Comparison of ENCODE assay signal across 8 cellular contexts in genomic region chr1:227766015-227766634, GRCh38. TPM values are rescaled to one million over a fixed set of nuclear protein-coding genes. Genes with fewer than 3 reads are reported as not detected.
DNase-seq lines count a peak whose midpoint lies in the region; ATAC-seq and TF ChIP-seq lines count a peak whose summit lies in the region.

No MANE protein-coding gene starts in this region.

- 35 to 70% methylated on average over 10 to 17 of the region's 17 CpGs for WGBS in body of pancreas, 2 donors

- H4K20me1 ChIP-seq in MM.1S (ENCODE audit: insufficient read depth, low read length), result no peaks in the 10 kb centered on the region

- DNase-seq in DMS79 (lab: John Stamatoyannopoulos, UW) (peak; percentile 90), M059J (ENCODE audit: low read depth) (peak; percentile 91), UCSD-AML1 (lab: John Stamatoyannopoulos, UW; ENCODE audit: unreplicated experiment) (peak; percentile 47), body of pancreas (peak; percentile 21 to 72 (median 64)), RKO (ENCODE audit: low spot score) (no peak), MM.1S (no peak)
- peak; percentile 62 for DNase-seq in stimulated activated CD8-positive, alpha-beta memory T cell treated with anti-CD3 and anti-CD28 coated beads, Interleukin-12 subunit alpha, Interleukin-12 subunit beta, amount 100 ng/mL, for 4 hours (ENCODE audit: low read depth)

- H3K4me1 ChIP-seq in body of pancreas, result peaks cover 20% of the 10 kb centered on the region
- peaks cover 21% of the 10 kb centered on the region for H3K4me1 ChIP-seq in MM.1S (ENCODE audit: low read length)

- H3F3A ChIP-seq in MM.1S (ENCODE audit: insufficient read depth, low read length), result peaks cover 14% of the 10 kb centered on the region

- no peak overlapping the region for H3K4me3 ChIP-seq in body of pancreas
- H3K4me3 ChIP-seq in MM.1S (ENCODE audit: low read length), result no peak overlapping the region

- peak in 1 of 3 donors; percentile 31 for TF ChIP-seq POLR2A in body of pancreas (IDR thresholded peaks at IDR 0.05)

- no peak for TF ChIP-seq CTCF in body of pancreas (IDR thresholded peaks at IDR 0.05)
- TF ChIP-seq CTCF in MM.1S (IDR thresholded peaks at IDR 0.05; ENCODE audit: low read length), result no peak

- no peak overlapping the region for H2AFZ ChIP-seq in MM.1S (ENCODE audit: low read length)

- no peak overlapping the region for H3K9ac ChIP-seq in MM.1S (ENCODE audit: low read length)

- no peak overlapping the region for H3K4me2 ChIP-seq in MM.1S (ENCODE audit: low read depth, low read length)

- peaks cover 0 to 16% of the 10 kb centered on the region in 2 donors for H3K36me3 ChIP-seq in body of pancreas (replicated peaks in 1 of 2; ENCODE audit: insufficient read depth in 1 of 2, low read depth in 2 of 2)
- H3K36me3 ChIP-seq in MM.1S (replicated peaks; ENCODE audit: insufficient read depth, low read length), result peaks cover 6% of the 10 kb centered on the region; the same call in 1 of the 2 replicates

- peaks cover 22% of the 10 kb centered on the region for H3K79me2 ChIP-seq in MM.1S (ENCODE audit: low read length)

- H3K9me2 ChIP-seq in MM.1S (replicated peaks; ENCODE audit: insufficient read depth, low read length), result no peaks in the 10 kb centered on the region

- ATAC-seq in body of pancreas (peak; percentile 33), HG03175 (IDR thresholded peaks at IDR 0.05; ENCODE audit: unreplicated experiment) (no peak)

- no peaks in the 10 kb centered on the region for H3K27me3 ChIP-seq in body of pancreas
- no peaks in the 10 kb centered on the region for H3K27me3 ChIP-seq in MM.1S (replicated peaks; ENCODE audit: insufficient read depth, low read length)

- H3K9me3 ChIP-seq in body of pancreas, result no peaks in the 10 kb centered on the region
- H3K9me3 ChIP-seq in MM.1S (replicated peaks; ENCODE audit: insufficient read depth, low read length), result no peaks in the 10 kb centered on the region

- intact Hi-C loops in body of pancreas (cut with DNase I), result no loop called here

- H3K27ac ChIP-seq in body of pancreas, result no peak overlapping the region
- no peak overlapping the region for H3K27ac ChIP-seq in MM.1S (ENCODE audit: low read length)

RNA-seq across cellular contexts. Expression of gene SNAP47, which starts 30.9 kb away (rescaled TPM):
- 53.3 and 65.6 TPM in 2 replicates for total RNA-seq in M059J (2014; rRNA removed; shearing (Covaris generic))
- total RNA-seq in body of pancreas, result 10 to 100 TPM; 35.5 to 49.4 TPM

RNA-seq across cellular contexts. Expression of gene JMJD4, which starts 31.0 kb away (rescaled TPM):
- total RNA-seq in M059J (2014; rRNA removed; shearing (Covaris generic)), result 14.7 and 18.8 TPM in 2 replicates
- 10 to 100 TPM; 13.2 to 15.3 TPM for total RNA-seq in body of pancreas

RNA-seq across cellular contexts. Expression of gene PRSS38, which starts 49.4 kb away (rescaled TPM):
- total RNA-seq in M059J (2014; rRNA removed; shearing (Covaris generic)), result not detected in 2 replicates
- not detected for total RNA-seq in body of pancreas

Comparison
In these comparisons a context has a peak if more than half of its experiments do, and no peak if none do; other contexts are left out.
1. DNase-seq: peak in DMS79 (single experiment), M059J (single experiment), UCSD-AML1 (single experiment), body of pancreas (4 of 4) and stimulated activated CD8-positive, alpha-beta memory T cell treated with anti-CD3 and anti-CD28 coated beads, Interleukin-12 subunit alpha, Interleukin-12 subunit beta, amount 100 ng/mL, for 4 hours (single experiment); none in RKO (single experiment) and MM.1S (single experiment).